In genomic region chr2:86254576-86255538, GRCh38 we compare ENCODE assay signal across 9 cellular contexts. TPM values are rescaled to one million over a fixed set of nuclear protein-coding genes. Genes with fewer than 3 reads are reported as not detected.
A peak's percentile ranks its signal among the peaks of the same experiment; 100 is the strongest.
DNase-seq lines count a peak whose midpoint lies in the region; ATAC-seq and TF ChIP-seq lines count a peak whose summit lies in the region.
"Had no signal": no experiment of that assay in that cellular context is flagged by ENCODE, and none has a peak within 500 bp of the region (broad histone marks: within the 10 kb centered on the region; RNA-seq: fewer than 3 reads in every experiment).

No MANE protein-coding gene starts in this region.

- no peak for TF ChIP-seq EP300 in esophagus muscularis mucosa (IDR thresholded peaks at IDR 0.05)

- TF ChIP-seq CTCF in esophagus muscularis mucosa (IDR thresholded peaks at IDR 0.05), result no peak

- no peak for TF ChIP-seq POLR2A in esophagus muscularis mucosa (IDR thresholded peaks at IDR 0.05; ENCODE audit: low read depth)

- H3K27me3 ChIP-seq in esophagus muscularis mucosa, result no peaks in the 10 kb centered on the region
- no peaks in the 10 kb centered on the region for H3K27me3 ChIP-seq in muscle layer of duodenum (ENCODE audit: low read depth, low read length)

- H3K4me1 ChIP-seq in esophagus muscularis mucosa (peaks cover 37 to 78% (median 71%) of the 10 kb centered on the region in 4 donors), muscle layer of duodenum (ENCODE audit: control insufficient read depth in 1 of 2, insufficient read depth in 2 of 2, low read length in 2 of 2) (peaks cover 0 to 47% of the 10 kb centered on the region in 2 donors)

- DNase-seq in DMS153 treated with DMSO at 0.1 percent for 48 hours (lab: John Stamatoyannopoulos, UW; ENCODE audit: unreplicated experiment) (peak; percentile 65), NCI-H345 treated with DMSO at 0.1 percent for 48 hours (lab: John Stamatoyannopoulos, UW; ENCODE audit: unreplicated experiment) (peak; percentile 23), esophagus muscularis mucosa (ENCODE audit: extremely low spot score) (no peak), T-helper 1 cell (no peak)
- DNase-seq: activated T-cell treated with anti-CD3 and anti-CD28 coated beads for 4 hours had no signal

- H3K27ac ChIP-seq in esophagus muscularis mucosa (replicated peaks in 1 of 4), result peak overlapping the region; percentile 76 to 90 (median 80)
- H3K27ac ChIP-seq in muscle layer of duodenum (ENCODE audit: low read length), result peak overlapping the region; percentile 28

- no peak for ATAC-seq in GM21737 (IDR thresholded peaks at IDR 0.05; ENCODE audit: unreplicated experiment)
- ATAC-seq in GM18517 (IDR thresholded peaks at IDR 0.05; ENCODE audit: unreplicated experiment), result no peak
- no peak for ATAC-seq in HG03469 (IDR thresholded peaks at IDR 0.05; ENCODE audit: unreplicated experiment)

- WGBS in esophagus muscularis mucosa, result 26% methylated on average over 8 of the region's 8 CpGs

- H3K4me3 ChIP-seq in esophagus muscularis mucosa, result no peak overlapping the region
- peak overlapping the region in 1 of 2 donors; percentile 8 for H3K4me3 ChIP-seq in muscle layer of duodenum (ENCODE audit: low read depth in 1 of 2, low read length in 2 of 2)

- intact Hi-C loops in esophagus muscularis mucosa (cut with DNase I), result no loop called here

- H3K9me3 ChIP-seq in esophagus muscularis mucosa (no peaks in the 10 kb centered on the region), muscle layer of duodenum (ENCODE audit: control insufficient read depth in 1 of 2, low read length in 2 of 2) (no peaks in the 10 kb centered on the region)

- H3K36me3 ChIP-seq in esophagus muscularis mucosa (peaks cover 0 to 3% (median 1%) of the 10 kb centered on the region in 4 donors), muscle layer of duodenum (ENCODE audit: control insufficient read depth in 1 of 2, insufficient read depth in 2 of 2, low read length in 2 of 2) (no peaks in the 10 kb centered on the region)

RNA-seq across cellular contexts. Expression of gene MRPL35, which starts 55.6 kb away (rescaled TPM):
- total RNA-seq in esophagus muscularis mucosa, result 10 to 100 TPM; 28.0 to 37.8 (median 32.4) TPM

RNA-seq across cellular contexts. Expression of gene IMMT, which starts 59.6 kb away (rescaled TPM):
- total RNA-seq in esophagus muscularis mucosa, result 10 to 100 TPM; 53.5 to 68.1 (median 66.6) TPM

Comparison
In these comparisons a context has a peak if more than half of its experiments do, and no peak if none do; other contexts are left out.
1. DNase-seq: peak in DMS153 treated with DMSO at 0.1 percent for 48 hours (single experiment) and NCI-H345 treated with DMSO at 0.1 percent for 48 hours (single experiment); none in esophagus muscularis mucosa (single experiment) and T-helper 1 cell (0 of 5).